In the genomic region with DNA sequence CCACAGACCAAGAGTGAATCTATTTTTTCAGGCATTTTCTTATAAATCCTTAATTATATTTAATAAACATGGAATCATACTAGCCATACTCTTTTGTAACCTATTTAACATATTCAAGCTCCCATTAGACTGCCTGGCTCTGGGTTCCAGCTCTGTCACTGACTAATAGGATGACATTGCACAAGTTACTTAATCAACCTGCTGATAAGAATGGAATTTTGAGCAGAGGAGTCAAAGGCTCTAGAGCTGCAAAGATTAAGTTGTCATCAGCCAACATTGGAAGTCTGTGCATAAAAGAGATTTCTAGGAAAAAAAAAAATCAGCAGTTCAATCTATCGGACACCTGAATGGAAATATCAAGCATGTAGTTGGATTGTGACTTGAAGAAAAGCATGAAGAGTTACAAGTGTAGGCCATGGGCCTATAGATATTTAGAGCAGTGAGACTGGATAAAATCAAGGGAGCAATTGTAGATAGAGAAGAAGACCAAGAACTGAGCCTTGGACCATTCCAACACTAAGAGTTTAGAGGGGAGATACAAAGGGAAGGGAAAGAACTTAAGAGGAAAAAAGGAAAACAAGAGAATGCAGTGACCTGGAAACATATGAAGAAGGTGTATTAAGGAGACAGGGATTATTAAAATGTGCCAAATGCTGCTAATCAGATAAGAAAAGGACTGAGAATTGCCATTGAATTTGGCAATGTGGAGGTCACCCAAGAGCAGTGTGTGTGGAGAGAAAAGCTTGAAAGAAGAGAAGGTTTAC, we compare ENCODE assay signal across 10 cellular contexts. TPM values are rescaled to one million over a fixed set of nuclear protein-coding genes. Genes with fewer than 3 reads are reported as not detected.
DNase-seq lines count a peak whose midpoint lies in the region; ATAC-seq and TF ChIP-seq lines count a peak whose summit lies in the region.
"Had no signal": no experiment of that assay in that cellular context is flagged by ENCODE, and none has a peak within 500 bp of the region (broad histone marks: within the 10 kb centered on the region; RNA-seq: fewer than 3 reads in every experiment).

No MANE protein-coding gene starts in this region.

- CTCF ChIA-PET in activated naive CD4-positive, alpha-beta T cell treated with anti-CD3 and anti-CD28 coated beads for 36 hours (lab: Charles Lee) = interaction anchor here (0.7 to 3.6 kb wide), 2 partner anchors 11 to 223 kb away, joined by 3 to 13 read pairs; a partner anchor contains a TSS

- H3K4me1 ChIP-seq in muscle layer of duodenum (ENCODE audit: control insufficient read depth in 1 of 2, insufficient read depth in 2 of 2, low read length in 2 of 2) (peaks cover 5 to 24% of the 10 kb centered on the region in 2 donors), prostate gland (replicated peaks) (no peaks in the 10 kb centered on the region)

- H3K36me3 ChIP-seq in muscle layer of duodenum (ENCODE audit: control insufficient read depth in 1 of 2, insufficient read depth in 2 of 2, low read length in 2 of 2) = no peaks in the 10 kb centered on the region
- H3K36me3 ChIP-seq in prostate gland = no peaks in the 10 kb centered on the region

- H3K36me3 Mint-ChIP-seq in activated naive CD4-positive, alpha-beta T cell treated with anti-CD3 and anti-CD28 coated beads for 36 hours (ENCODE audit: low read depth) = no peaks in the 10 kb centered on the region

- H3K27ac ChIP-seq in epithelial cell of prostate (peak overlapping the region; percentile 71), muscle layer of duodenum (ENCODE audit: low read length) (peak overlapping the region; percentile 87), prostate gland (no peak overlapping the region)

- H3K27me3 Mint-ChIP-seq in activated naive CD4-positive, alpha-beta T cell treated with anti-CD3 and anti-CD28 coated beads for 36 hours (ENCODE audit: low read depth) = peaks cover 6% of the 10 kb centered on the region

- H3K9me3 ChIP-seq in muscle layer of duodenum (ENCODE audit: control insufficient read depth in 1 of 2, low read length in 2 of 2) = no peaks in the 10 kb centered on the region
- H3K9me3 ChIP-seq in prostate gland = no peaks in the 10 kb centered on the region

- TF ChIP-seq POLR2A in prostate gland (IDR thresholded peaks at IDR 0.05) = no peak

- H3K4me3 ChIP-seq in muscle layer of duodenum (ENCODE audit: low read depth in 1 of 2, low read length in 2 of 2) = no peak overlapping the region
- H3K4me3 ChIP-seq in prostate gland = no peak overlapping the region

- WGBS in prostate gland = 91% methylated on average over 1 of the region's 1 CpG

- DNase-seq in Right ventricle myocardium inferior (ENCODE audit: missing footprints) (no peak), cardiac septum (ENCODE audit: low spot score) (no peak), epithelial cell of prostate (ENCODE audit: low read depth, low spot score) (no peak), prostate gland (ENCODE audit: low spot score) (no peak)
- no peak for DNase-seq in activated naive CD4-positive, alpha-beta T cell treated with anti-CD3 and anti-CD28 coated beads for 36 hours
- no peak for DNase-seq in activated CD4-positive, alpha-beta T cell treated with anti-CD3 and anti-CD28 coated beads, Interleukin-2, amount 50 U/mL, for 4 hours
- DNase-seq: NCI-H446, nucleus accumbens had no signal

- ATAC-seq in Right ventricle myocardium inferior (peak; percentile 66), HG02970 (IDR thresholded peaks at IDR 0.05; ENCODE audit: low FRiP score, unreplicated experiment) (no peak)

- peaks cover 16% of the 10 kb centered on the region for H3K4me1 Mint-ChIP-seq in activated naive CD4-positive, alpha-beta T cell treated with anti-CD3 and anti-CD28 coated beads for 36 hours (ENCODE audit: low read depth)

- H3K27ac Mint-ChIP-seq in activated naive CD4-positive, alpha-beta T cell treated with anti-CD3 and anti-CD28 coated beads for 36 hours = no peak overlapping the region

- H3K27me3 ChIP-seq in muscle layer of duodenum (ENCODE audit: low read depth, low read length) (no peaks in the 10 kb centered on the region), prostate gland (replicated peaks; ENCODE audit: insufficient read depth) (peaks cover 1% of the 10 kb centered on the region)

- intact Hi-C loops in Right ventricle myocardium inferior (cut with DNase I) = no loop called here
- intact Hi-C loops in cardiac septum (cut with DNase I) = no loop called here
- intact Hi-C loops in prostate gland (cut with DNase I) = no loop called here
- intact Hi-C loops in activated naive CD4-positive, alpha-beta T cell treated with anti-CD3 and anti-CD28 coated beads for 36 hours (cut with micrococcal nuclease) = no loop called here

- no peaks in the 10 kb centered on the region for H3K9me3 Mint-ChIP-seq in activated naive CD4-positive, alpha-beta T cell treated with anti-CD3 and anti-CD28 coated beads for 36 hours

- no peak overlapping the region for H3K4me3 Mint-ChIP-seq in activated naive CD4-positive, alpha-beta T cell treated with anti-CD3 and anti-CD28 coated beads for 36 hours

- no peak for TF ChIP-seq CTCF in prostate gland (IDR thresholded peaks at IDR 0.05)

RNA-seq across cellular contexts. Expression of a gene that starts 11.0 kb away (rescaled TPM):
- total RNA-seq in Right ventricle myocardium inferior (34.8 TPM), cardiac septum (35.0 TPM), prostate gland (10 to 100 TPM; 29.5 to 40.9 TPM)
- total RNA-seq in activated naive CD4-positive, alpha-beta T cell treated with anti-CD3 and anti-CD28 coated beads for 36 hours = 10 to 100 TPM; 10.6 to 10.9 TPM

RNA-seq across cellular contexts. Expression of a gene that starts 40.8 kb away (rescaled TPM):
- total RNA-seq in Right ventricle myocardium inferior = 8.0 TPM
- 13.3 TPM for total RNA-seq in cardiac septum
- 10 to 100 TPM; 28.3 to 35.0 TPM for total RNA-seq in prostate gland
- total RNA-seq in activated naive CD4-positive, alpha-beta T cell treated with anti-CD3 and anti-CD28 coated beads for 36 hours = 10 to 100 TPM; 40.6 to 41.9 TPM

Comparison
In these comparisons a context has a peak if more than half of its experiments do, and no peak if none do; other contexts are left out.
1. H3K27ac ChIP-seq: peak in epithelial cell of prostate (single experiment) and muscle layer of duodenum (single experiment); none in prostate gland (0 of 2).